In the genomic region with DNA sequence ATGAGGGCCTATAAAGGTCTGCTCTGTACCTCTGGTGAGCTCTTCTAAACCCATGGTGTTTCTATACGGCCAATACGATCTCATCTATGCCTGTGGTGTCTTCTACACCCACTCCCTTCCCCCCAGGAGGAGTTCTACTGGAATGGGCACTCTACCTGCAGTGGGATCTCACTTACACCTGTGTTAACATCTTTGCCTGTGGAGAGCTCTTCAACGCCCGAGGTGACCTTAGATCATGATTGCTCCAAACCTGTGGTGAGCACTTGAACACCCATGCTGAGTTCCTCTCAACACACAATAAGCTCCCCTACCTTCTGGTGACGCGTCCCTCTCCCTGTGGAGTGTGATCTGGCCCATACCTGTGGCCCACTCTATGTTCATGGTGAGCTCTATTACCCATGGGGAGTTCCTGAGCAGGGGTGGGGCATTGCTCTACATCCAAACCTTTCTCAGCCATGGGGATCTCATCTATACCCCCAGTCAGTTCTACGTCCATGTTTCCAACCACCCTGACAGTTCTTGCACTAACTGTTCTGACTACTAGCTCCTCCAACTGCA, we compare ENCODE assay signal across 25 cellular contexts.
"Had no signal": no experiment of that assay in that cellular context is flagged by ENCODE, and none has a peak within 500 bp of the region (broad histone marks: within the 10 kb centered on the region; RNA-seq: fewer than 3 reads in every experiment).

No MANE protein-coding gene starts in this region.

- H3K27me3 ChIP-seq: esophagus muscularis mucosa, foreskin keratinocyte, heart left ventricle, pancreas, testis, transverse colon had no signal

- H3K4me3 ChIP-seq: esophagus muscularis mucosa, heart left ventricle, pancreas, prostate gland, smooth muscle cell, testis, transverse colon had no signal

- H3K4me1 ChIP-seq: esophagus muscularis mucosa, foreskin keratinocyte, heart left ventricle, pancreas, prostate gland, testis, transverse colon had no signal

- H3K27ac Mint-ChIP-seq: activated B cell treated with CpG ODN at 0.5 μM for 24 hours; activated naive CD4-positive, alpha-beta T cell treated with anti-CD3 and anti-CD28 coated beads, Interleukin-2, amount 10 ng/mL, durations not matched to agents 7 days and 5 days; immature natural killer cell had no signal

- H3K36me3 ChIP-seq: prostate gland had no signal

- H3K27ac ChIP-seq: esophagus muscularis mucosa, foreskin keratinocyte, heart left ventricle, pancreas, prostate gland, testis, transverse colon had no signal

- H3K4me3 Mint-ChIP-seq: activated B cell treated with CpG ODN at 0.5 μM for 24 hours; activated naive CD4-positive, alpha-beta T cell treated with anti-CD3 and anti-CD28 coated beads, Interleukin-2, amount 10 ng/mL, durations not matched to agents 7 days and 5 days; immature natural killer cell; naive thymus-derived CD8-positive, alpha-beta T cell; neural crest cell had no signal

- DNase-seq: activated B cell treated with CpG ODN at 0.5 μM for 24 hours; activated CD4-positive, alpha-beta T cell treated with anti-CD3 and anti-CD28 coated beads, Interleukin-2, amount 50 U/mL, for 4 hours; activated gamma-delta T cell; activated naive CD4-positive, alpha-beta T cell treated with anti-CD3 and anti-CD28 coated beads, Interleukin-2, amount 10 ng/mL, durations not matched to agents 7 days and 5 days; activated T-cell treated with anti-CD3 and anti-CD28 coated beads for 4 hours; amygdala; central memory CD4-positive, alpha-beta T cell; foreskin keratinocyte; heart left ventricle; hypothalamus; immature natural killer cell; midbrain; naive thymus-derived CD8-positive, alpha-beta T cell; nucleus accumbens; pancreas; stimulated activated CD4-positive, alpha-beta T cell treated with anti-CD3 and anti-CD28 coated beads, Interleukin-1b, Interleukin-23, amount 100 ng/mL, for 48 hours; stimulated activated CD4-positive, alpha-beta T cell treated with anti-CD3 and anti-CD28 coated beads, Interleukin-4, amount 100 ng/mL, for 4 hours; stimulated activated CD8-positive, alpha-beta memory T cell treated with anti-CD3 and anti-CD28 coated beads, Interleukin-4, amount 100 ng/mL, for 48 hours; stimulated activated naive CD4-positive, alpha-beta T cell; testis; transverse colon had no signal

- H3K4me2 ChIP-seq: smooth muscle cell had no signal

- ATAC-seq: foreskin keratinocyte; heart left ventricle; naive thymus-derived CD8-positive, alpha-beta T cell; pancreas had no signal

- H3K9me3 ChIP-seq: prostate gland, testis had no signal

- H3K4me1 Mint-ChIP-seq: activated B cell treated with CpG ODN at 0.5 μM for 24 hours; naive thymus-derived CD8-positive, alpha-beta T cell; neural crest cell had no signal

- H3K27me3 Mint-ChIP-seq: activated B cell treated with CpG ODN at 0.5 μM for 24 hours; activated naive CD4-positive, alpha-beta T cell treated with anti-CD3 and anti-CD28 coated beads, Interleukin-2, amount 10 ng/mL, durations not matched to agents 7 days and 5 days; naive thymus-derived CD8-positive, alpha-beta T cell had no signal

- FAIRE-seq: pancreas had no signal
